Comparison of ENCODE assay signal across 1 cellular context in genomic region chr10:71981024-71981867, GRCh38.
TF ChIP-seq lines count a peak whose summit lies in the region.

No MANE protein-coding gene starts in this region.

TF ChIP-seq in HepG2, 621 proteins besides CTCF, POLR2A, EP300 and RAD21 (continued from another document and continues in another):
- TF ChIP-seq ZBTB1 (CRISPR knock-in tag; IDR thresholded peaks at IDR 0.05; ENCODE audit: borderline replicate concordance) (no peak), HHEX (CRISPR knock-in tag; IDR thresholded peaks at IDR 0.05) (no peak), CENPT (CRISPR knock-in tag; IDR thresholded peaks at IDR 0.05; ENCODE audit: low read depth) (no peak), DMAP1 (CRISPR knock-in tag; IDR thresholded peaks at IDR 0.05) (no peak; the same call in 1 of the 2 replicates), ELF3 (CRISPR knock-in tag; IDR thresholded peaks at IDR 0.05) (peak; percentile 47; the same call in 1 of the 2 replicates), ZNF414 (CRISPR knock-in tag; IDR thresholded peaks at IDR 0.05) (no peak), PRMT3 (CRISPR knock-in tag; IDR thresholded peaks at IDR 0.05; ENCODE audit: borderline replicate concordance, low read depth) (0 out of 2 replicates have a peak, but pooled peaks have one; percentile 50), ARID3A (IDR thresholded peaks at IDR 0.05; ENCODE audit: low read depth, low read length) (no peak), PAWR (CRISPR knock-in tag; IDR thresholded peaks at IDR 0.05; ENCODE audit: borderline replicate concordance) (no peak), ZNF224 (CRISPR knock-in tag; IDR thresholded peaks at IDR 0.05) (no peak), MYNN (CRISPR knock-in tag; IDR thresholded peaks at IDR 0.05; ENCODE audit: low read depth) (no peak), ZNF30 (CRISPR knock-in tag; IDR thresholded peaks at IDR 0.05) (no peak), ZNF331 (CRISPR knock-in tag; IDR thresholded peaks at IDR 0.05) (no peak), ZBTB8A (CRISPR knock-in tag; IDR thresholded peaks at IDR 0.05; ENCODE audit: borderline replicate concordance, low read depth) (no peak), ZNF776 (CRISPR knock-in tag; IDR thresholded peaks at IDR 0.05) (no peak), MEIS2 (CRISPR knock-in tag; IDR thresholded peaks at IDR 0.05) (no peak), FUBP1 (CRISPR knock-in tag; IDR thresholded peaks at IDR 0.05; ENCODE audit: borderline replicate concordance) (no peak), MTA1 (CRISPR knock-in tag; IDR thresholded peaks at IDR 0.05; ENCODE audit: borderline replicate concordance) (peak; percentile 55; the same call in 1 of the 2 replicates), THRA (CRISPR knock-in tag; IDR thresholded peaks at IDR 0.05; ENCODE audit: borderline replicate concordance) (peak; percentile 9; the same call in 1 of the 2 replicates), TCF7 (IDR thresholded peaks at IDR 0.05; ENCODE audit: low read depth) (no peak), FOXP1 (IDR thresholded peaks at IDR 0.05) (no peak), FOXP1 (CRISPR knock-in tag; IDR thresholded peaks at IDR 0.05) (no peak), GATA4 (IDR thresholded peaks at IDR 0.05; ENCODE audit: borderline replicate concordance, low read depth) (no peak), HMG20A (CRISPR knock-in tag; IDR thresholded peaks at IDR 0.05; ENCODE audit: borderline replicate concordance) (no peak), SSRP1 (CRISPR knock-in tag; IDR thresholded peaks at IDR 0.05) (no peak), BHLHE40 (IDR thresholded peaks at IDR 0.05; ENCODE audit: low read length) (no peak), JARID2 (CRISPR knock-in tag; IDR thresholded peaks at IDR 0.05; ENCODE audit: insufficient replicate concordance) (no peak), ZSCAN29 (CRISPR knock-in tag; conservative IDR thresholded peaks at IDR 0.05) (peak; percentile 69; the same call in 1 of the 2 replicates), ZNF639 (CRISPR knock-in tag; conservative IDR thresholded peaks at IDR 0.05) (no peak), CHCHD3 (CRISPR knock-in tag; IDR thresholded peaks at IDR 0.05) (no peak), BRCA1 (CRISPR knock-in tag; IDR thresholded peaks at IDR 0.05) (no peak), ZNF354B (CRISPR knock-in tag; IDR thresholded peaks at IDR 0.05) (no peak), ZSCAN22 (CRISPR knock-in tag; IDR thresholded peaks at IDR 0.05) (no peak), NR3C1 (CRISPR knock-in tag; IDR thresholded peaks at IDR 0.05) (no peak), KAT7 (CRISPR knock-in tag; IDR thresholded peaks at IDR 0.05; ENCODE audit: borderline replicate concordance) (no peak), ZFP36L2 (CRISPR knock-in tag; IDR thresholded peaks at IDR 0.05) (no peak), STAT6 (CRISPR knock-in tag; IDR thresholded peaks at IDR 0.05; ENCODE audit: borderline replicate concordance) (no peak), CREBL2 (CRISPR knock-in tag; IDR thresholded peaks at IDR 0.05; ENCODE audit: borderline replicate concordance) (no peak; the same call in 1 of the 2 replicates), ARHGAP35 (CRISPR knock-in tag; IDR thresholded peaks at IDR 0.05; ENCODE audit: borderline replicate concordance) (no peak), ZBTB7A (CRISPR knock-in tag; IDR thresholded peaks at IDR 0.05) (peak; percentile 40; the same call in 1 of the 2 replicates), SKI (IDR thresholded peaks at IDR 0.05; ENCODE audit: partially characterized antibody) (no peak), CSRNP1 (CRISPR knock-in tag; IDR thresholded peaks at IDR 0.05) (no peak), ZBTB3 (CRISPR knock-in tag; IDR thresholded peaks at IDR 0.05; ENCODE audit: borderline replicate concordance, low read depth) (0 out of 2 replicates have a peak, but pooled peaks have one; percentile 50), LRRFIP1 (CRISPR knock-in tag; conservative IDR thresholded peaks at IDR 0.05) (no peak), ZNF780A (CRISPR knock-in tag; IDR thresholded peaks at IDR 0.05) (no peak), TBX3 (IDR thresholded peaks at IDR 0.05; ENCODE audit: borderline replicate concordance) (no peak), SKIL (CRISPR knock-in tag; IDR thresholded peaks at IDR 0.05; ENCODE audit: borderline replicate concordance) (no peak), SMAD3 (CRISPR knock-in tag; IDR thresholded peaks at IDR 0.05) (no peak), MAX (IDR thresholded peaks at IDR 0.05) (peak; percentile 66), ZNF703 (CRISPR knock-in tag; IDR thresholded peaks at IDR 0.05; ENCODE audit: borderline replicate concordance) (no peak)
